Comparison of ENCODE assay signal across 8 cellular contexts in the genomic region with DNA sequence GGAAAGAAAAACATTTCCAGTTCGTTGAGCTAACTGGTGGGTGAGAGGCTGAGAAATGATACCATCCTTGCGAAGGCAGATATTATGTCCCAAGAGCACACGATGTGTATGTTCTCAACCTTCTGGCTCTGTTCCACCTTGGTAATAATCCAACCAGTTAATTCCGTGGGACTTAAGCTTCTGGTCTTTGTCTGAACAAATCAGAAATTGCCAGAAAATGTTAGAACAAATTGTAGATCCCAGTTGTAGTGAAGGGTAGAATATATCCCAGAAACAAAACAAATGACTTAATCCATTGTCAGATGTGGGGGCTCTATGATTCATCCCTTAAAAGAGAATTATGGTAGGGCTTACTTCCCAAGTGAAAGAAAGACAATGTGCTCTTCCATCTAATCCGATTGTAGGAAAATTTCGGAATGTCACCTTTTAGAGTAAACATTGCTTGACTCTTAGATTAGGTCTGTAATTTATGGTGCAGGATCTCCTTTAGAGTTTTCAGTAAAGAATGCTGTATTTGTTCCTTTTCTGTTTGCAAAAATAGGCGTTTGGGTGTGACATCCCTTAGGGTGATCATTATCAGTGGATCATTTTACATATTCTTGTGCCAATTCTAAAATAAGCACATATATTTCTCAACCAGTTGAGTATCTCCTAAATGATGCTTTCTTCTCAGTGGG.
DNase-seq lines count a peak whose midpoint lies in the region; ATAC-seq and TF ChIP-seq lines count a peak whose summit lies in the region.

No MANE protein-coding gene starts in this region.

- no peak for ATAC-seq in HG03139 (IDR thresholded peaks at IDR 0.05; ENCODE audit: unreplicated experiment)
- ATAC-seq in GM21360 (IDR thresholded peaks at IDR 0.05; ENCODE audit: unreplicated experiment) = no peak

- H3K36me3 ChIP-seq in rectal smooth muscle tissue (ENCODE audit: control insufficient read depth, insufficient read depth, low read length) = no peaks in the 10 kb centered on the region

- no peaks in the 10 kb centered on the region for H3K27me3 ChIP-seq in rectal smooth muscle tissue (ENCODE audit: control insufficient read depth, insufficient read depth, low read length)

- H3K9ac ChIP-seq in rectal smooth muscle tissue (ENCODE audit: low read length) = no peak overlapping the region

- H3K4me3 ChIP-seq in fibroblast of pulmonary artery (replicated peaks; ENCODE audit: low read depth, low read length) = peak overlapping the region; percentile 34
- H3K4me3 ChIP-seq in rectal smooth muscle tissue (ENCODE audit: low read length) = no peak overlapping the region

- peaks cover 10% of the 10 kb centered on the region for H3K4me1 ChIP-seq in rectal smooth muscle tissue (ENCODE audit: control insufficient read depth, insufficient read depth, low read length)

- no peak for TF ChIP-seq CTCF in fibroblast of pulmonary artery (IDR thresholded peaks at IDR 0.05; ENCODE audit: low read length, missing control alignments)

- peak overlapping the region; percentile 67 for H3K27ac ChIP-seq in rectal smooth muscle tissue (ENCODE audit: low read depth, low read length)

- DNase-seq in NCI-H1105 treated with DMSO at 0.1 percent for 48 hours (lab: John Stamatoyannopoulos, UW) (peak; percentile 14), NCI-H1105 (lab: John Stamatoyannopoulos, UW) (no peak), SW480 (ENCODE audit: low spot score) (peak; percentile 75), fibroblast of pulmonary artery (ENCODE audit: low read depth) (peak; percentile 100), COR-L47 (lab: John Stamatoyannopoulos, UW) (no peak)

Comparison
In these comparisons a context has a peak if more than half of its experiments do, and no peak if none do; other contexts are left out.
1. DNase-seq: peak in NCI-H1105 treated with DMSO at 0.1 percent for 48 hours (single experiment), SW480 (single experiment) and fibroblast of pulmonary artery (single experiment); none in NCI-H1105 (single experiment) and COR-L47 (single experiment).